8 cellular contexts compared by ENCODE assay signal in the genomic region with DNA sequence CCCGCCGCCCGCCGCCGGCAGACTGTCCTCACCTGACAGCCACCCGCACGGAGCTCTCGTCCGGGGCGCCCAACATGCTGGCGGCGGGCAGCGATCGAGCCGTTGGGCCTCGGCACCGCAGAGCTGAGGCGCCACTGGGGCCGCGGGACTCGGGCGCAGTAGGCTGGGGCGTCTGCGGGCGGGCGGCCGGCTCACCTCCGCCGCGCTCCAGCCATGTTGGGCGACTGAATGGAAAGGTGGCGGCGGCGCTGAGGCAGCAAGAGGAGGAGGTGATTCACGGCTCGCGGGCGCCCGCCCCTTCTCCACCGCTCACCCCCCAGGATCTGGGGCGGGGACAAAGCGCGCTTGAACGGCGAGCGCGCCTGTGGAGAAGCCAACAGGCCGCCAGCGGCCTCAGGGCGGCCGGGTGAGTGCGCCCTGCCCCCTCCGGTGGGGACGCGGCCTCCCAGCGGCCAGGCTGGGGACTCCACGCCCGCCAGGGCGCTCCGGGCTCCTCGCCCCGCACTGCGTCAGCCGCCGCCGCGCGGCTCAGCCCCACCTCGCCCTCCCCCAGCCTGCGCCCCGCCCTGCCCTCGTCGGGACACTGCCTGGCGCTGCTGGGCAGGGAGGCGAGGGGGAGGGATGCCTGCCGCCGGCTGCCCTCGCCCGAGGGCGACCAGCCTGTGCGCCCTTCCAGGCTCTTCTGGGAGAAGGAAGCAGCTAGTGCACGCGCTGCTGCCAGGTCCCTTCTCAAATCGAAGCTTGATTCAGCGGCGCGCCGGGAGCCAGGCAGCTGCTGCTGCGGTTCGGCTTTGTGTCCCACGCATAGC. TPM values are rescaled to one million over a fixed set of nuclear protein-coding genes. Genes with fewer than 3 reads are reported as not detected.
A peak's percentile ranks its signal among the peaks of the same experiment; 100 is the strongest.
DNase-seq lines count a peak whose midpoint lies in the region; ATAC-seq and TF ChIP-seq lines count a peak whose summit lies in the region.

A gene with protein sequence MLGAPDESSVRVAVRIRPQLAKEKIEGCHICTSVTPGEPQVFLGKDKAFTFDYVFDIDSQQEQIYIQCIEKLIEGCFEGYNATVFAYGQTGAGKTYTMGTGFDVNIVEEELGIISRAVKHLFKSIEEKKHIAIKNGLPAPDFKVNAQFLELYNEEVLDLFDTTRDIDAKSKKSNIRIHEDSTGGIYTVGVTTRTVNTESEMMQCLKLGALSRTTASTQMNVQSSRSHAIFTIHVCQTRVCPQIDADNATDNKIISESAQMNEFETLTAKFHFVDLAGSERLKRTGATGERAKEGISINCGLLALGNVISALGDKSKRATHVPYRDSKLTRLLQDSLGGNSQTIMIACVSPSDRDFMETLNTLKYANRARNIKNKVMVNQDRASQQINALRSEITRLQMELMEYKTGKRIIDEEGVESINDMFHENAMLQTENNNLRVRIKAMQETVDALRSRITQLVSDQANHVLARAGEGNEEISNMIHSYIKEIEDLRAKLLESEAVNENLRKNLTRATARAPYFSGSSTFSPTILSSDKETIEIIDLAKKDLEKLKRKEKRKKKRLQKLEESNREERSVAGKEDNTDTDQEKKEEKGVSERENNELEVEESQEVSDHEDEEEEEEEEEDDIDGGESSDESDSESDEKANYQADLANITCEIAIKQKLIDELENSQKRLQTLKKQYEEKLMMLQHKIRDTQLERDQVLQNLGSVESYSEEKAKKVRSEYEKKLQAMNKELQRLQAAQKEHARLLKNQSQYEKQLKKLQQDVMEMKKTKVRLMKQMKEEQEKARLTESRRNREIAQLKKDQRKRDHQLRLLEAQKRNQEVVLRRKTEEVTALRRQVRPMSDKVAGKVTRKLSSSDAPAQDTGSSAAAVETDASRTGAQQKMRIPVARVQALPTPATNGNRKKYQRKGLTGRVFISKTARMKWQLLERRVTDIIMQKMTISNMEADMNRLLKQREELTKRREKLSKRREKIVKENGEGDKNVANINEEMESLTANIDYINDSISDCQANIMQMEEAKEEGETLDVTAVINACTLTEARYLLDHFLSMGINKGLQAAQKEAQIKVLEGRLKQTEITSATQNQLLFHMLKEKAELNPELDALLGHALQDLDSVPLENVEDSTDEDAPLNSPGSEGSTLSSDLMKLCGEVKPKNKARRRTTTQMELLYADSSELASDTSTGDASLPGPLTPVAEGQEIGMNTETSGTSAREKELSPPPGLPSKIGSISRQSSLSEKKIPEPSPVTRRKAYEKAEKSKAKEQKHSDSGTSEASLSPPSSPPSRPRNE (N-terminal part only) (minus strand): TSS at position 226 of the 809 bp plus-strand sequence. CDS start 150 bp downstream, at position 76.

- DNase-seq in AG10803 (ENCODE audit: low read depth) (peak; percentile 89), NCI-H460 (ENCODE audit: extremely low read depth, low read depth) (peak; percentile 96), dedifferentiated amniotic fluid mesenchymal stem cell (ENCODE audit: extremely low spot score) (peak; percentile 77), left lung (peak; percentile 88 to 95)
- DNase-seq in activated CD4-positive, alpha-beta T cell treated with anti-CD3 and anti-CD28 coated beads, Interleukin-2, amount 50 U/mL, for 1 hour, result peak; percentile 88
- DNase-seq in stimulated activated CD4-positive, alpha-beta T cell treated with anti-CD3 and anti-CD28 coated beads, Interleukin-2, amount 100 ng/mL, for 48 hours, result peak; percentile 79

- H3K9me3 ChIP-seq in left lung, result no peaks in the 10 kb centered on the region

- peaks cover 0 to 47% of the 10 kb centered on the region in 2 donors for H3K27me3 ChIP-seq in left lung

- H3K27ac ChIP-seq in left lung, result peak within 1 kb of the TSS; percentile 79 to 80

- H3K36me3 ChIP-seq in left lung, result no peaks in the 10 kb centered on the region

- intact Hi-C loops in left lung (cut with DNase I), result no loop called here

- peaks cover 0 to 14% of the 10 kb centered on the region in 2 donors for H3K4me1 ChIP-seq in left lung

- TF ChIP-seq CTCF in AG10803 (conservative IDR thresholded peaks at IDR 0.05; ENCODE audit: low read length) (peak; percentile 35), left lung (IDR thresholded peaks at IDR 0.05) (peak; percentile 66 to 77)

- H3K4me3 ChIP-seq in AG10803 (ENCODE audit: low read length) (peak within 1 kb of the TSS; percentile 75), left lung (peak within 1 kb of the TSS; percentile 55 to 59)

- ATAC-seq in GM19035 (IDR thresholded peaks at IDR 0.05; ENCODE audit: unreplicated experiment) (peak; percentile 92), HG03342 (IDR thresholded peaks at IDR 0.05; ENCODE audit: unreplicated experiment) (peak; percentile 93), left lung (peak; percentile 97)

RNA-seq across cellular contexts. Expression of the gene that starts here (rescaled TPM):
- total RNA-seq in NCI-H460 (2014; rRNA removed; shearing (Covaris generic)), result 83.2 and 102 TPM in 2 replicates
- 58.9 and 107 TPM in 2 replicates for polyA plus RNA-seq in NCI-H460 (2014; cell fraction: nucleus; rRNA removed)
- 10 to 100 TPM; 16.1 to 16.9 TPM for total RNA-seq in left lung

Comparison
In these comparisons a context has a peak if more than half of its experiments do, and no peak if none do; other contexts are left out.
1. Peak in every context shown above with its lines: DNase-seq, ATAC-seq, H3K4me3 ChIP-seq and H3K27ac ChIP-seq.